8 cellular contexts compared by ENCODE assay signal in genomic region chr11:118689503-118689851, GRCh38. TPM values are rescaled to one million over a fixed set of nuclear protein-coding genes. Genes with fewer than 3 reads are reported as not detected.
DNase-seq lines count a peak whose midpoint lies in the region; ATAC-seq and TF ChIP-seq lines count a peak whose summit lies in the region.

No MANE protein-coding gene starts in this region.

- no peak overlapping the region for H3K27ac Mint-ChIP-seq in Caco-2 (ENCODE audit: unreplicated experiment)
- H3K27ac Mint-ChIP-seq in CD8-positive, alpha-beta T cell: no peak overlapping the region

- DNase-seq in Caco-2: no peak
- no peak for DNase-seq in Peyer's patch
- no peak for DNase-seq in foreskin fibroblast
- DNase-seq in CD8-positive, alpha-beta T cell: no peak
- DNase-seq in SHP77 treated with DMSO at 0.1 percent for 48 hours (lab: John Stamatoyannopoulos, UW): no peak
- no peak for DNase-seq in RKO (ENCODE audit: low spot score)

- H3K27me3 Mint-ChIP-seq in Caco-2 (ENCODE audit: insufficient read depth, unreplicated experiment): no peaks in the 10 kb centered on the region
- H3K27me3 Mint-ChIP-seq in CD8-positive, alpha-beta T cell (ENCODE audit: low read depth): no peaks in the 10 kb centered on the region

- BruUV-seq in Caco-2 (replicated peaks; lab: Mats Ljungman, UMichigan): no TSS peak

- no peak overlapping the region for H3K4me3 ChIP-seq in Caco-2 (ENCODE audit: low read depth, low read length)
- peak overlapping the region in 3 of 4 donors; percentile 41 to 59 (median 56) for H3K4me3 ChIP-seq in Peyer's patch
- peak overlapping the region; percentile 32 to 33 for H3K4me3 ChIP-seq in foreskin fibroblast (ENCODE audit: low read depth in 1 of 2, low read length in 2 of 2)
- peak overlapping the region; percentile 57 for H3K4me3 ChIP-seq in rectal smooth muscle tissue (ENCODE audit: low read length)
- H3K4me3 ChIP-seq in CD8-positive, alpha-beta T cell (ENCODE audit: low read depth, low read length): no peak overlapping the region

- CTCF ChIA-PET in Caco-2 (lab: Charles Lee): interaction anchor here (0.6 to 2.2 kb wide), 28 partner anchors 26 to 456 kb away, joined by 3 to 19 read pairs (median 4); partner anchors contain the start of genes BCL9L, DDX6 and UPK2
- CTCF ChIA-PET in CD8-positive, alpha-beta T cell (lab: Charles Lee): interaction anchor here (0.7 to 11.1 kb wide), 53 partner anchors 9 to 304 kb away, joined by 3 to 124 read pairs (median 5); partner anchors contain the start of genes DDX6, TREH and UPK2

- POLR2A ChIA-PET in Caco-2 (lab: Charles Lee): interaction anchor here (1.3 kb wide), 1 partner anchor 101 kb away, joined by 5 read pairs; the partner anchor contains the start of gene DDX6
- POLR2A ChIA-PET in CD8-positive, alpha-beta T cell (lab: Charles Lee): interaction anchor here (0.6 to 2.3 kb wide), 8 partner anchors 10 to 241 kb away, joined by 3 to 20 read pairs (median 4); partner anchors contain the start of gene DDX6

- peak overlapping the region; percentile 74 for H3K4me3 Mint-ChIP-seq in Caco-2 (ENCODE audit: unreplicated experiment)
- H3K4me3 Mint-ChIP-seq in CD8-positive, alpha-beta T cell: no peak overlapping the region

- H3K36me3 Mint-ChIP-seq in Caco-2 (ENCODE audit: insufficient read depth, unreplicated experiment): no peaks in the 10 kb centered on the region
- H3K36me3 Mint-ChIP-seq in CD8-positive, alpha-beta T cell: no peaks in the 10 kb centered on the region

- intact Hi-C loops in Caco-2 (cut with micrococcal nuclease; ENCODE audit: unreplicated experiment): no loop called here
- intact Hi-C loops in CD8-positive, alpha-beta T cell (cut with DNase I, micrococcal nuclease): no loop called here

- no peak for TF ChIP-seq CTCF in Caco-2 (IDR thresholded peaks at IDR 0.05; ENCODE audit: insufficient read depth in 1 of 2, low read depth in 1 of 2, low read length in 1 of 2, severe bottlenecking in 1 of 2, unreplicated experiment in 1 of 2)
- no peak for TF ChIP-seq CTCF in Peyer's patch (IDR thresholded peaks at IDR 0.05)
- no peak for TF ChIP-seq CTCF in foreskin fibroblast (IDR thresholded peaks at IDR 0.05; ENCODE audit: low read depth, low read length)
- TF ChIP-seq CTCF in CD8-positive, alpha-beta T cell (IDR thresholded peaks at IDR 0.05): no peak

- no peak for TF ChIP-seq POLR2A in Peyer's patch (IDR thresholded peaks at IDR 0.05)

- H3K9ac ChIP-seq in rectal smooth muscle tissue (ENCODE audit: low read length): no peak overlapping the region

- no peaks in the 10 kb centered on the region for H3K36me3 ChIP-seq in Caco-2 (ENCODE audit: control insufficient read depth, insufficient read depth, low read length)
- no peaks in the 10 kb centered on the region for H3K36me3 ChIP-seq in Peyer's patch
- H3K36me3 ChIP-seq in rectal smooth muscle tissue (ENCODE audit: control insufficient read depth, insufficient read depth, low read length): no peaks in the 10 kb centered on the region
- H3K36me3 ChIP-seq in CD8-positive, alpha-beta T cell (ENCODE audit: insufficient read depth, low read length): no peaks in the 10 kb centered on the region

- no peaks in the 10 kb centered on the region for H3K27me3 ChIP-seq in Caco-2 (replicated peaks; ENCODE audit: control insufficient read depth, insufficient read depth, low read length)
- no peaks in the 10 kb centered on the region for H3K27me3 ChIP-seq in Peyer's patch
- H3K27me3 ChIP-seq in rectal smooth muscle tissue (ENCODE audit: control insufficient read depth, insufficient read depth, low read length): no peaks in the 10 kb centered on the region
- no peaks in the 10 kb centered on the region for H3K27me3 ChIP-seq in CD8-positive, alpha-beta T cell (ENCODE audit: insufficient read depth, low read length)

- no peaks in the 10 kb centered on the region for H3K9me3 ChIP-seq in Caco-2
- H3K9me3 ChIP-seq in Peyer's patch: no peaks in the 10 kb centered on the region
- no peaks in the 10 kb centered on the region for H3K9me3 ChIP-seq in CD8-positive, alpha-beta T cell (ENCODE audit: low read length)

- H3K27ac ChIP-seq in Peyer's patch (peak overlapping the region in 3 of 4 donors; percentile 24 to 69 (median 63)), rectal smooth muscle tissue (ENCODE audit: low read depth, low read length) (peak overlapping the region; percentile 37)
- H3K27ac ChIP-seq in CD8-positive, alpha-beta T cell (ENCODE audit: low read depth, low read length): no peak overlapping the region

- no peak for ATAC-seq in CD8-positive, alpha-beta T cell
- no peak for ATAC-seq in GM18907 (IDR thresholded peaks at IDR 0.05; ENCODE audit: unreplicated experiment)

- peaks cover 23% of the 10 kb centered on the region for H3K4me1 Mint-ChIP-seq in Caco-2 (ENCODE audit: low read depth, unreplicated experiment)
- peaks cover 53% of the 10 kb centered on the region for H3K4me1 Mint-ChIP-seq in CD8-positive, alpha-beta T cell (ENCODE audit: low read depth)

- H3K4me1 ChIP-seq in Caco-2 (peaks cover 14% of the 10 kb centered on the region), Peyer's patch (peaks cover 3 to 23% (median 12%) of the 10 kb centered on the region in 4 donors), rectal smooth muscle tissue (ENCODE audit: control insufficient read depth, insufficient read depth, low read length) (peaks cover 6% of the 10 kb centered on the region)
- peaks cover 49% of the 10 kb centered on the region for H3K4me1 ChIP-seq in CD8-positive, alpha-beta T cell (ENCODE audit: insufficient read depth, low read length)

- H3K9me3 Mint-ChIP-seq in Caco-2 (ENCODE audit: unreplicated experiment): no peaks in the 10 kb centered on the region
- no peaks in the 10 kb centered on the region for H3K9me3 Mint-ChIP-seq in CD8-positive, alpha-beta T cell

RNA-seq across cellular contexts. Expression of gene TREH, which starts 10.0 kb away (rescaled TPM):
- not detected in 2 replicates for total RNA-seq in Caco-2 (2022)
- total RNA-seq in Peyer's patch: 10 to 100 TPM; 18.9 to 53.4 (median 32.6) TPM
- not detected for total RNA-seq in CD8-positive, alpha-beta T cell

Comparison
In these comparisons a context has a peak if more than half of its experiments do, and no peak if none do; other contexts are left out.
1. H3K4me3 ChIP-seq: peak in Peyer's patch (3 of 4), foreskin fibroblast (2 of 2) and rectal smooth muscle tissue (single experiment); none in Caco-2 (single experiment) and CD8-positive, alpha-beta T cell (single experiment).
2. RNA of gene TREH, which starts 10.0 kb away (total RNA-seq): 18.9 to 53.4 TPM in Peyer's patch; not detected in Caco-2 and not detected in CD8-positive, alpha-beta T cell; every median in the first group is over 10 times any median in the second.